8 cellular contexts compared by ENCODE assay signal in genomic region chr6:118705799-118706481, GRCh38. TPM values are rescaled to one million over a fixed set of nuclear protein-coding genes. Genes with fewer than 3 reads are reported as not detected.
DNase-seq lines count a peak whose midpoint lies in the region; ATAC-seq, FAIRE-seq and TF ChIP-seq lines count a peak whose summit lies in the region.

No MANE protein-coding gene starts in this region.

- no peaks in the 10 kb centered on the region for H3K27me3 Mint-ChIP-seq in astrocyte (ENCODE audit: low read depth, unreplicated experiment)

- peak overlapping the region; percentile 54 for H3K4me3 ChIP-seq in GM06990 (replicated peaks; ENCODE audit: low read depth, low read length)
- no peak overlapping the region for H3K4me3 ChIP-seq in HUES64 (ENCODE audit: low read length)
- H3K4me3 ChIP-seq in astrocyte (ENCODE audit: insufficient read depth, low read depth, low read length) = peak overlapping the region; percentile 39
- H3K4me3 ChIP-seq in lower lobe of right lung = peak overlapping the region; percentile 12

- peaks cover 54% of the 10 kb centered on the region for H3K79me2 ChIP-seq in astrocyte (ENCODE audit: insufficient read depth, low read length)

- H3K27ac Mint-ChIP-seq in astrocyte (ENCODE audit: unreplicated experiment) = peak overlapping the region; percentile 94

- peak overlapping the region; percentile 60 for H3K4me3 Mint-ChIP-seq in astrocyte (ENCODE audit: unreplicated experiment)

- peak overlapping the region; percentile 85 for H3K4me2 ChIP-seq in astrocyte (ENCODE audit: low read length)

- H3K9ac ChIP-seq in HUES64 (ENCODE audit: low read depth, low read length) (no peak overlapping the region), astrocyte (ENCODE audit: low read length) (peak overlapping the region; percentile 63)

- peak overlapping the region; percentile 30 for H2AFZ ChIP-seq in astrocyte (ENCODE audit: low read depth, low read length)

- H3K9me3 ChIP-seq in HUES64 (ENCODE audit: insufficient read depth, low read depth, low read length) (no peaks in the 10 kb centered on the region), astrocyte (ENCODE audit: insufficient read depth, low read depth, low read length) (no peaks in the 10 kb centered on the region), lower lobe of right lung (no peaks in the 10 kb centered on the region)

- H3K27ac ChIP-seq in HUES64 (ENCODE audit: low read depth, low read length) (peak overlapping the region; percentile 45; the same call in 1 of the 2 replicates), astrocyte (ENCODE audit: low read depth, low read length) (peak overlapping the region; percentile 62), lower lobe of right lung (peak overlapping the region; percentile 25)

- peak; percentile 45 for FAIRE-seq in astrocyte (lab: Jason Lieb, UNC)

- H3K9me3 Mint-ChIP-seq in astrocyte (ENCODE audit: unreplicated experiment) = no peaks in the 10 kb centered on the region

- intact Hi-C loops in lower lobe of right lung (cut with DNase I) = no loop called here

- no peaks in the 10 kb centered on the region for H3K27me3 ChIP-seq in GM06990 (replicated peaks; ENCODE audit: control insufficient read depth, insufficient read depth, low read length)
- H3K27me3 ChIP-seq in HUES64 (ENCODE audit: insufficient read depth, low read length) = no peaks in the 10 kb centered on the region
- H3K27me3 ChIP-seq in astrocyte (ENCODE audit: insufficient read depth, low read length) = no peaks in the 10 kb centered on the region
- no peaks in the 10 kb centered on the region for H3K27me3 ChIP-seq in lower lobe of right lung (ENCODE audit: low read depth)

- ATAC-seq in GM21528 (IDR thresholded peaks at IDR 0.05; ENCODE audit: low FRiP score, unreplicated experiment) = peak; percentile 42
- ATAC-seq in lower lobe of right lung = no peak

- H3K4me1 ChIP-seq in HUES64 (ENCODE audit: insufficient read depth, low read length) (peaks cover 45% of the 10 kb centered on the region), astrocyte (ENCODE audit: insufficient read depth, low read length) (peaks cover 42% of the 10 kb centered on the region), lower lobe of right lung (peaks cover 42% of the 10 kb centered on the region)

- DNase-seq in GM06990 (ENCODE audit: extremely low read depth, insufficient read length) (peak; percentile 32), astrocyte (ENCODE audit: low read depth) (peak; percentile 86), lower lobe of right lung (no peak), SW480 (ENCODE audit: low spot score) (no peak), mucosa of gallbladder (ENCODE audit: low spot score) (no peak), globus pallidus (ENCODE audit: low spot score) (no peak)

- H3K36me3 ChIP-seq in GM06990 (ENCODE audit: control insufficient read depth, insufficient read depth, low read length) (no peaks in the 10 kb centered on the region), HUES64 (ENCODE audit: insufficient read depth, low read length) (no peaks in the 10 kb centered on the region), astrocyte (ENCODE audit: insufficient read depth, low read length) (no peaks in the 10 kb centered on the region), lower lobe of right lung (no peaks in the 10 kb centered on the region)

- WGBS in HUES64 = 55% methylated on average over 4 of the region's 4 CpGs

- H3K36me3 Mint-ChIP-seq in astrocyte (ENCODE audit: low read depth, unreplicated experiment) = no peaks in the 10 kb centered on the region

- no peaks in the 10 kb centered on the region for H4K20me1 ChIP-seq in astrocyte (ENCODE audit: insufficient read depth, low read length)

- peaks cover 40% of the 10 kb centered on the region for H3K4me1 Mint-ChIP-seq in astrocyte (ENCODE audit: low read depth, unreplicated experiment)

- no peak for TF ChIP-seq CTCF in GM06990 (IDR thresholded peaks at IDR 0.05; ENCODE audit: insufficient read depth, low read length, poor library complexity, severe bottlenecking)
- no peak for TF ChIP-seq CTCF in astrocyte (IDR thresholded peaks at IDR 0.05; ENCODE audit: insufficient read depth, low read depth, low read length)
- TF ChIP-seq CTCF in lower lobe of right lung (IDR thresholded peaks at IDR 0.05) = no peak

RNA-seq across cellular contexts. Expression of gene CEP85L, which starts 54.5 kb away (rescaled TPM):
- polyA plus RNA-seq in HUES64 (2013, experiment 1 of 2) = 2.9 TPM
- 5.2 TPM for polyA plus RNA-seq in HUES64 (2013, experiment 2 of 2)
- total RNA-seq in astrocyte (16.3 and 19.3 TPM in 2 replicates), lower lobe of right lung (11.0 TPM), mucosa of gallbladder (9.7 TPM)

Comparison
In these comparisons a context has a peak if more than half of its experiments do, and no peak if none do; other contexts are left out.
1. DNase-seq: peak in GM06990 (single experiment) and astrocyte (single experiment); none in lower lobe of right lung (single experiment), SW480 (single experiment), mucosa of gallbladder (single experiment) and globus pallidus (single experiment).
2. Peak in every context shown above with its lines, with median percentiles within 50 percentile points of each other: H3K27ac ChIP-seq.